In genomic region chr6:79630400-79630882, GRCh38 we compare ENCODE assay signal across 8 cellular contexts. TPM values are rescaled to one million over a fixed set of nuclear protein-coding genes. Genes with fewer than 3 reads are reported as not detected.
A peak's percentile ranks its signal among the peaks of the same experiment; 100 is the strongest.
DNase-seq lines count a peak whose midpoint lies in the region; ATAC-seq and TF ChIP-seq lines count a peak whose summit lies in the region.

No MANE protein-coding gene starts in this region.

- H3K4me2 ChIP-seq in parathyroid adenoma (ENCODE audit: low read length), result peak overlapping the region; percentile 81

- peak overlapping the region; percentile 90 for H3K4me3 ChIP-seq in Caco-2 (ENCODE audit: low read depth, low read length)
- H3K4me3 ChIP-seq in Peyer's patch, result peak overlapping the region in 3 of 4 donors; percentile 48 to 96 (median 90)
- H3K4me3 ChIP-seq in esophagus (ENCODE audit: low read depth in 1 of 2, low read length in 2 of 2), result peak overlapping the region; percentile 74 to 88
- H3K4me3 ChIP-seq in parathyroid adenoma (ENCODE audit: low read depth, low read length), result peak overlapping the region; percentile 69

- H3K9me3 ChIP-seq in Caco-2 (no peaks in the 10 kb centered on the region), Peyer's patch (no peaks in the 10 kb centered on the region), esophagus (ENCODE audit: control insufficient read depth in 2 of 2, insufficient read depth in 1 of 2, low read depth in 1 of 2, low read length in 1 of 2) (no peaks in the 10 kb centered on the region), parathyroid adenoma (ENCODE audit: control insufficient read depth, low read length) (no peaks in the 10 kb centered on the region)

- POLR2A ChIA-PET in Caco-2 (lab: Charles Lee), result interaction anchor here (0.6 to 1.9 kb wide), 10 partner anchors 8 to 199 kb away, joined by 3 to 15 read pairs (median 6); partner anchors contain the start of gene LCA5

- CTCF ChIA-PET in Caco-2 (lab: Charles Lee), result interaction anchor here (0.9 to 1.7 kb wide), 2 partner anchors 42 to 44 kb away, joined by 3 to 9 read pairs; no protein-coding TSS in a partner anchor

- H3K27me3 ChIP-seq in Caco-2 (replicated peaks; ENCODE audit: control insufficient read depth, insufficient read depth, low read length) (no peaks in the 10 kb centered on the region), Peyer's patch (no peaks in the 10 kb centered on the region), esophagus (ENCODE audit: control insufficient read depth in 1 of 2, insufficient read depth in 2 of 2, low read length in 2 of 2) (no peaks in the 10 kb centered on the region), parathyroid adenoma (ENCODE audit: control insufficient read depth, insufficient read depth, low read length) (no peaks in the 10 kb centered on the region)

- H3K9ac ChIP-seq in parathyroid adenoma, result no peak overlapping the region

- ATAC-seq in GM21529 (IDR thresholded peaks at IDR 0.05; ENCODE audit: unreplicated experiment), result no peak

- H2AFZ ChIP-seq in parathyroid adenoma, result peak overlapping the region; percentile 94

- no peak for TF ChIP-seq POLR2A in Peyer's patch (IDR thresholded peaks at IDR 0.05)

- peaks cover 32% of the 10 kb centered on the region for H3K4me1 ChIP-seq in Caco-2
- H3K4me1 ChIP-seq in Peyer's patch, result peaks cover 0 to 11% (median 0%) of the 10 kb centered on the region in 4 donors
- peaks cover 2 to 4% of the 10 kb centered on the region in 2 donors for H3K4me1 ChIP-seq in esophagus (ENCODE audit: control insufficient read depth in 2 of 2, insufficient read depth in 2 of 2, low read length in 1 of 2)
- peaks cover 6% of the 10 kb centered on the region for H3K4me1 ChIP-seq in parathyroid adenoma

- H3K27ac Mint-ChIP-seq in Caco-2 (ENCODE audit: unreplicated experiment), result peak overlapping the region; percentile 94

- BruUV-seq in Caco-2 (replicated peaks; lab: Mats Ljungman, UMichigan), result TSS peak; percentile 65

- peaks cover 23% of the 10 kb centered on the region for H3K36me3 Mint-ChIP-seq in Caco-2 (ENCODE audit: insufficient read depth, unreplicated experiment)

- peak overlapping the region; percentile 95 for H3K4me3 Mint-ChIP-seq in Caco-2 (ENCODE audit: unreplicated experiment)

- no peaks in the 10 kb centered on the region for H3K9me3 Mint-ChIP-seq in Caco-2 (ENCODE audit: unreplicated experiment)

- peak overlapping the region in 3 of 4 donors; percentile 83 to 98 (median 96) for H3K27ac ChIP-seq in Peyer's patch
- peak overlapping the region; percentile 66 to 71 for H3K27ac ChIP-seq in esophagus (ENCODE audit: low read depth in 2 of 2, low read length in 1 of 2)
- peak overlapping the region; percentile 70 for H3K27ac ChIP-seq in parathyroid adenoma

- intact Hi-C loops in Caco-2 (cut with micrococcal nuclease; ENCODE audit: unreplicated experiment), result loop anchor here (1.0 to 2.0 kb wide), 2 partner anchors 21 to 82 kb away; no protein-coding TSS in a partner anchor

- no peaks in the 10 kb centered on the region; the same call in 1 of the 2 replicates for H3K36me3 ChIP-seq in Caco-2 (ENCODE audit: control insufficient read depth, insufficient read depth, low read length)
- H3K36me3 ChIP-seq in Peyer's patch, result no peaks in the 10 kb centered on the region
- no peaks in the 10 kb centered on the region for H3K36me3 ChIP-seq in esophagus (ENCODE audit: control insufficient read depth in 2 of 2, insufficient read depth in 2 of 2, low read length in 1 of 2)
- no peaks in the 10 kb centered on the region for H3K36me3 ChIP-seq in parathyroid adenoma (ENCODE audit: control insufficient read depth, insufficient read depth, low read length)

- 38 to 44% methylated on average over 8 of the region's 8 CpGs for WGBS in esophagus, 2 donors

- TF ChIP-seq CTCF in Caco-2 (IDR thresholded peaks at IDR 0.05; ENCODE audit: insufficient read depth in 1 of 2, low read depth in 1 of 2, low read length in 1 of 2, severe bottlenecking in 1 of 2, unreplicated experiment in 1 of 2) (no peak), Peyer's patch (IDR thresholded peaks at IDR 0.05) (no peak), parathyroid adenoma (IDR thresholded peaks at IDR 0.05) (no peak)

- H3K4me1 Mint-ChIP-seq in Caco-2 (ENCODE audit: low read depth, unreplicated experiment), result peaks cover 25% of the 10 kb centered on the region

- H3K79me2 ChIP-seq in parathyroid adenoma, result peaks cover 15% of the 10 kb centered on the region

- H3K27me3 Mint-ChIP-seq in Caco-2 (ENCODE audit: insufficient read depth, unreplicated experiment), result no peaks in the 10 kb centered on the region

- DNase-seq in Caco-2 (peak in 1 of 2 experiments; percentile 20), Peyer's patch (no peak), foreskin melanocyte (no peak), OCI-M1 (lab: John Stamatoyannopoulos, UW) (no peak), NK-92 (lab: John Stamatoyannopoulos, UW; ENCODE audit: unreplicated experiment) (no peak)

RNA-seq across cellular contexts. Expression of gene SH3BGRL2, which starts 0.7 kb away (rescaled TPM):
- total RNA-seq in Caco-2 (2022) (102 and 106 TPM in 2 replicates), Peyer's patch (100 to 1,000 TPM in 2 of 4 donors, 10 to 100 TPM in 2; 54.5 to 114 (median 84.8) TPM)
- polyA plus RNA-seq in esophagus, result 10 to 100 TPM; 28.8 to 52.5 TPM
